11 cellular contexts compared by ENCODE assay signal in genomic region chr4:45636175-45636574, GRCh38.
"Had no signal": no experiment of that assay in that cellular context is flagged by ENCODE, and none has a peak within 500 bp of the region (broad histone marks: within the 10 kb centered on the region; RNA-seq: fewer than 3 reads in every experiment).

No MANE protein-coding gene starts in this region.

- H3K4me2 ChIP-seq: GM23338 had no signal

- H3K27ac ChIP-seq: GM23248 had no signal

- DNase-seq: GM23248, GOT3, H7, H9, HCEC 1CT, HFFc6 had no signal

- H3K4me3 ChIP-seq: GM23248, GM23338, HAP-1 had no signal

- H2AFZ ChIP-seq: GM23248, GM23338 had no signal

- H3K9me3 ChIP-seq: HAP-1 had no signal

- FAIRE-seq: H1, H54 had no signal

- H3K9ac ChIP-seq: GM23248 had no signal

- ATAC-seq: GM23338, HCT116 had no signal

- H3K4me1 ChIP-seq: HAP-1 had no signal

- H3K36me3 ChIP-seq: HAP-1 had no signal
